In the genomic region with DNA sequence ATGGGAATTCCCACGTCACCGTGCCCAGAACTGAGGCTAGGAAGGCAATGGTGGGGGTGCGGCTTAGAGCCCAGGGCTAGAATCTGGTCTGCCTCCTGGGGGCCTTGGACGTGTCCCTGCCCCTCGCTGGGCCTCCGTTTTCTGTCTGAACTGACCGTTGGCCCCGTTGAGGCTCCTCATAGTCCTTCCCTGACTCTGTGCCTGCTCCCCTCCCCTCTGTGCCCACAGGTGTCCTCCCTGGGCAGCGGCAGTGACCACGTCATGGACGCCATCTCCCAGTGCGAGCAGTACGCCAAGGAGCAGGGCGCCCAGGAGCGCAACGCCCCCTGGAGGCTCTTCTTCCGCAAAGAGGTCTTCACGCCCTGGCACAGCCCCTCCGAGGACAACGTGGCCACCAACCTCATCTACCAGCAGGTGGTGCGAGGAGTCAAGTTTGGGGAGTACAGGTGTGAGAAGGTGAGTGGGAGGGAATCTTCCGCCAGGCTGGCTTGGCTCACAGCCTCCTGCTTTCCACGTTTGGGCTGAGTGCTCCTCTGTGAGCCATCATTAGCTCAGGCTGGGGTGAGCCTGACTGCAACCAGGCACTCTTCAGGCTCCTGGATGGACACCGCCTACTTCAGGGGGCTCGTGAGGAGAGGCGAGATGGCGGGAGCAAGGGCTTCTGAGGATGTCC, we compare ENCODE assay signal across 8 cellular contexts.
A peak's percentile ranks its signal among the peaks of the same experiment; 100 is the strongest.
DNase-seq lines count a peak whose midpoint lies in the region; ATAC-seq, FAIRE-seq and TF ChIP-seq lines count a peak whose summit lies in the region.

No MANE protein-coding gene starts in this region.

- no peak overlapping the region for H3K4me2 ChIP-seq in MM.1S (ENCODE audit: low read depth, low read length)

- no peaks in the 10 kb centered on the region for H4K20me1 ChIP-seq in MM.1S (ENCODE audit: insufficient read depth, low read length)

- H3K9me3 ChIP-seq in MM.1S (replicated peaks; ENCODE audit: insufficient read depth, low read length) = no peaks in the 10 kb centered on the region
- H3K9me3 ChIP-seq in duodenal mucosa (ENCODE audit: control insufficient read depth in 1 of 2, low read length in 2 of 2) = no peaks in the 10 kb centered on the region

- TF ChIP-seq CTCF in GM10266 (IDR thresholded peaks at IDR 0.05; ENCODE audit: control insufficient read depth, insufficient read depth, low read depth, missing control alignments) (peak; percentile 64), MM.1S (IDR thresholded peaks at IDR 0.05; ENCODE audit: low read length) (peak; percentile 26; the same call in 1 of the 2 replicates)

- DNase-seq in GM10266 (ENCODE audit: extremely low spot score) (peak; percentile 57), MM.1S (no peak), urothelium cell line (ENCODE audit: low spot score) (peak; percentile 97), retina (no peak), globus pallidus (ENCODE audit: low spot score) (no peak)
- DNase-seq in activated CD4-positive, alpha-beta T cell treated with anti-CD3 and anti-CD28 coated beads for 24 hours (ENCODE audit: low read depth in 2 of 2) = peak; percentile 25 to 50
- DNase-seq in naive thymus-derived CD8-positive, alpha-beta T cell = peak; percentile 40 to 78 (median 61)

- no peaks in the 10 kb centered on the region for H3K4me1 ChIP-seq in MM.1S (ENCODE audit: low read length)
- H3K4me1 ChIP-seq in duodenal mucosa (ENCODE audit: control insufficient read depth in 1 of 2, insufficient read depth in 2 of 2, low read length in 2 of 2) = peaks cover 8 to 23% of the 10 kb centered on the region in 2 donors

- peak; percentile 99 for FAIRE-seq in urothelium cell line (lab: Jason Lieb, UNC)

- peak overlapping the region in 2 of 10 donors; percentile 42 to 63 for H3K27ac Mint-ChIP-seq in naive thymus-derived CD8-positive, alpha-beta T cell

- POLR2A ChIA-PET in naive thymus-derived CD8-positive, alpha-beta T cell (lab: Charles Lee) = no interaction called here

- no peaks in the 10 kb centered on the region for H3F3A ChIP-seq in MM.1S (ENCODE audit: insufficient read depth, low read length)

- H3K27me3 Mint-ChIP-seq in naive thymus-derived CD8-positive, alpha-beta T cell = no peaks in the 10 kb centered on the region

- H3K36me3 ChIP-seq in MM.1S (replicated peaks; ENCODE audit: insufficient read depth, low read length) = no peaks in the 10 kb centered on the region
- no peaks in the 10 kb centered on the region for H3K36me3 ChIP-seq in duodenal mucosa (ENCODE audit: control insufficient read depth in 1 of 2, insufficient read depth in 2 of 2, low read length in 2 of 2)

- H3K27ac ChIP-seq in MM.1S (ENCODE audit: low read length) = no peak overlapping the region
- H3K27ac ChIP-seq in duodenal mucosa (ENCODE audit: low read depth, low read length) = no peak overlapping the region

- peak; percentile 91 to 94 for ATAC-seq in naive thymus-derived CD8-positive, alpha-beta T cell

- H3K9ac ChIP-seq in MM.1S (ENCODE audit: low read length) (no peak overlapping the region), duodenal mucosa (ENCODE audit: low read depth in 1 of 2, low read length in 2 of 2) (peak overlapping the region in 1 of 2 donors; percentile 32)

- H3K4me3 Mint-ChIP-seq in naive thymus-derived CD8-positive, alpha-beta T cell = peak overlapping the region in 5 of 10 donors; percentile 21 to 45 (median 28)

- no peaks in the 10 kb centered on the region for H3K36me3 Mint-ChIP-seq in naive thymus-derived CD8-positive, alpha-beta T cell

- no peak overlapping the region for H2AFZ ChIP-seq in MM.1S (ENCODE audit: low read length)

- H3K9me2 ChIP-seq in MM.1S (replicated peaks; ENCODE audit: insufficient read depth, low read length) = no peaks in the 10 kb centered on the region

- peaks cover 0 to 3% (median 0%) of the 10 kb centered on the region in 4 donors for H3K4me1 Mint-ChIP-seq in naive thymus-derived CD8-positive, alpha-beta T cell

- no peaks in the 10 kb centered on the region for H3K9me3 Mint-ChIP-seq in naive thymus-derived CD8-positive, alpha-beta T cell

- H3K27me3 ChIP-seq in MM.1S (replicated peaks; ENCODE audit: insufficient read depth, low read length) (no peaks in the 10 kb centered on the region), duodenal mucosa (ENCODE audit: control insufficient read depth in 1 of 2, insufficient read depth in 2 of 2, low read length in 2 of 2) (no peaks in the 10 kb centered on the region)

- H3K79me2 ChIP-seq in MM.1S (ENCODE audit: low read length) = no peaks in the 10 kb centered on the region

- no peak overlapping the region for H3K4me3 ChIP-seq in MM.1S (ENCODE audit: low read length)
- peak overlapping the region; percentile 23 to 55 for H3K4me3 ChIP-seq in duodenal mucosa (ENCODE audit: low read depth in 1 of 2, low read length in 2 of 2)

Comparison
In these comparisons a context has a peak if more than half of its experiments do, and no peak if none do; other contexts are left out.
1. DNase-seq: peak in GM10266 (single experiment), activated CD4-positive, alpha-beta T cell treated with anti-CD3 and anti-CD28 coated beads for 24 hours (2 of 2), naive thymus-derived CD8-positive, alpha-beta T cell (10 of 10) and urothelium cell line (single experiment); none in MM.1S (single experiment), retina (single experiment) and globus pallidus (single experiment).